11 cellular contexts compared by ENCODE assay signal in the genomic region with DNA sequence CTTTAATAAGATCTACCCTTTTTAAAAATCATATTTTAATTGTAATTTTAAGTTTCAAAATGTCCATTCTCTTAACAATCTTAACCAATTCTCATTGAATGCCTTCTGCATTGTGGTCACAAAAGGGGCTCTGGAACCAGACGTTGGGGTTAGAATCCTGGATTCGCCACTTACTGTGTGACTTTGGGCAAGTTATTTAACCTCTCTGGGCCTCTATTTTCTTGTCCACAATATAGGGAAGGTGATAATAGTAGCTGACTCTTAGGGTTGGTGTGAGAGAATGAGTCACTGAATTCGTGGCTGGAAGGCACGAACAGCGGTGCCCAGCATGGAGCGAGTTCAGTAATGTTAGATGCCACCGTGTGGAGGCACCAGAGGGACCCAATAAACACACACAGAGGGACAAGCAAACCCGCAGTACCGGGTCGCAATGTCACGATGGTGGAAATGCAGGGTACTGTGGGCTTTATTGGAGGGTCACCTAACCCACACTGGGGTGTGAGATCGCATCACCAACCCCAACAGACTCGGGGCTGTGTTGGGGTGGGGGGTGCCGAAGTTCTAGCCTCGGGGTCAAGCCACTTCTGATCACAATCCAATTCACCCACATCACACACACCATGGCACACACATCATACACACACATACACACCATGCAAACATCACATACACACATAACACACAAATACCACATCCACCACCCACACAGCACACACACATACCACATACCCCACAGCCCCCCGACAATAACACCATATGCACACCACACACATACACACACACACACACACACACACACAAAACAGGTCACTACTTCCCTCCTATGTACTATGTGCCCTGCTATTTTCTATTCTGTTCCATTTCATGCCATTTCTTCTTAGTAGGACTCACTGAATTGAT. TPM values are rescaled to one million over a fixed set of nuclear protein-coding genes. Genes with fewer than 3 reads are reported as not detected.
DNase-seq lines count a peak whose midpoint lies in the region; ATAC-seq, FAIRE-seq and TF ChIP-seq lines count a peak whose summit lies in the region.
"Had no signal": no experiment of that assay in that cellular context is flagged by ENCODE, and none has a peak within 500 bp of the region (broad histone marks: within the 10 kb centered on the region; RNA-seq: fewer than 3 reads in every experiment).

No MANE protein-coding gene starts in this region.

- DNase-seq in Caki2 (ENCODE audit: low read depth): peak; percentile 22
- no peak for DNase-seq in H1 (ENCODE audit: low read depth in 1 of 2, low spot score in 2 of 2)
- no peak for DNase-seq in left cardiac atrium
- no peak for DNase-seq in WTC11 (ENCODE audit: low spot score)
- no peak for DNase-seq in SKM-1 (lab: John Stamatoyannopoulos, UW; ENCODE audit: unreplicated experiment)
- DNase-seq in C1 segment of cervical spinal cord (lab: John Stamatoyannopoulos, UW): no peak
- DNase-seq: activated T-cell treated with anti-CD3 and anti-CD28 coated beads, Interleukin-2, amount 50 U/mL, for 48 hours; COR-L47; stimulated activated naive CD4-positive, alpha-beta T cell treated with Interleukin-2 at 50 U/mL for 16 hours had no signal

- H2BK120ac ChIP-seq in H1 (replicated peaks; ENCODE audit: low read depth, low read length): no peak overlapping the region

- H4K5ac ChIP-seq in H1 (ENCODE audit: insufficient read length, low read depth, low read length): no peak overlapping the region

- H3K27ac Mint-ChIP-seq in WTC11: no peak overlapping the region

- H3K27me3 ChIP-seq in OCI-LY1 (ENCODE audit: insufficient read depth, low read length): no peaks in the 10 kb centered on the region
- no peaks in the 10 kb centered on the region; a peak in 1 of 7 replicates for H3K27me3 ChIP-seq in H1 (replicated peaks in 1 of 4; ENCODE audit: control insufficient read depth in 3 of 4, extremely low read depth in 1 of 4, insufficient read depth in 3 of 4, low read length in 3 of 4)
- H3K27me3 ChIP-seq in neutrophil: no peaks in the 10 kb centered on the region

- ATAC-seq in left cardiac atrium: no peak
- no peak for ATAC-seq in WTC11

- peak overlapping the region; percentile 46; the same call in 1 of the 2 replicates for H4K8ac ChIP-seq in H1 (ENCODE audit: extremely low read depth, insufficient read depth, low read length)

- no peaks in the 10 kb centered on the region for H3K9me2 ChIP-seq in OCI-LY1 (ENCODE audit: low read depth, low read length)

- H3K27ac ChIP-seq in OCI-LY1 (ENCODE audit: low read depth, low read length, poor library complexity, severe bottlenecking): peak overlapping the region; percentile 93
- H3K27ac ChIP-seq in H1 (ENCODE audit: low read depth, low read length): no peak overlapping the region
- H3K27ac ChIP-seq in neutrophil: peak overlapping the region; percentile 94

- peak overlapping the region; percentile 21; the same call in 1 of the 2 replicates for H3K9ac ChIP-seq in OCI-LY1 (ENCODE audit: low read length)
- no peak overlapping the region; a peak in 2 of 7 replicates for H3K9ac ChIP-seq in H1 (replicated peaks in 1 of 4; ENCODE audit: extremely low read depth in 1 of 4, low read depth in 3 of 4, low read length in 3 of 4)

- no peak overlapping the region for H2BK5ac ChIP-seq in H1 (ENCODE audit: low read depth, low read length)

- no peak overlapping the region for H3K4me3 ChIP-seq in OCI-LY1 (ENCODE audit: low read depth, low read length, poor library complexity, severe bottlenecking)
- no peak overlapping the region for H3K4me3 ChIP-seq in H1 (ENCODE audit: extremely low read depth in 1 of 4, insufficient read depth in 2 of 4, low read depth in 3 of 4, low read length in 4 of 4)
- no peak overlapping the region for H3K4me3 ChIP-seq in neutrophil (ENCODE audit: low read depth in 1 of 2, low read length in 1 of 2)

- peak overlapping the region; percentile 4; the same call in 1 of the 2 replicates for H3K4me2 ChIP-seq in OCI-LY1 (ENCODE audit: low read length)
- no peak overlapping the region for H3K4me2 ChIP-seq in H1 (ENCODE audit: insufficient read depth in 1 of 2, low read depth in 2 of 2, low read length in 2 of 2)

- H3K4me1 ChIP-seq in OCI-LY1 (ENCODE audit: insufficient read depth, low read length, severe bottlenecking) (peaks cover 56% of the 10 kb centered on the region), H1 (replicated peaks in 1 of 4; ENCODE audit: control insufficient read depth in 3 of 4, insufficient read depth in 4 of 4, low read length in 3 of 4) (peaks cover 0 to 3% (median under 1%) of the 10 kb centered on the region in 4 experiments; a peak in 3 of 7 replicates), neutrophil (ENCODE audit: control insufficient read depth in 1 of 2, insufficient read depth in 1 of 2, low read depth in 1 of 2, low read length in 1 of 2) (peaks cover 69 to 73% of the 10 kb centered on the region in 2 experiments)

- H2AK5ac ChIP-seq in H1 (ENCODE audit: low read depth, low read length): no peak overlapping the region

- no peak overlapping the region for H3K18ac ChIP-seq in H1 (ENCODE audit: extremely low read depth, low read length)

- no peak overlapping the region for H4K91ac ChIP-seq in H1 (replicated peaks; ENCODE audit: insufficient read length, low read length)

- H3K9me3 ChIP-seq in OCI-LY1 (ENCODE audit: low read length) (no peaks in the 10 kb centered on the region), H1 (ENCODE audit: insufficient read depth in 2 of 2, low read depth in 1 of 2, low read length in 1 of 2) (no peaks in the 10 kb centered on the region; a peak in 1 of 4 replicates), neutrophil (no peaks in the 10 kb centered on the region)

- in situ Hi-C loops in Caki2 (cut with HindIII; ENCODE audit: low pct_unique_long_range_greater_than_20kb, low sequenced_read_pairs): no loop called here

- H2BK20ac ChIP-seq in H1 (ENCODE audit: low read length): no peak overlapping the region

- no peak overlapping the region for H3K56ac ChIP-seq in H1 (replicated peaks; ENCODE audit: insufficient read length, low read depth, low read length)

- no peaks in the 10 kb centered on the region for H4K20me1 ChIP-seq in OCI-LY1 (ENCODE audit: insufficient read depth, low read length)
- H4K20me1 ChIP-seq in H1 (replicated peaks in 1 of 2; ENCODE audit: control insufficient read depth in 1 of 2, insufficient read depth in 2 of 2, low read length in 2 of 2): peaks cover 0 to 2% of the 10 kb centered on the region in 2 experiments

- H3K36me3 Mint-ChIP-seq in WTC11: no peaks in the 10 kb centered on the region

- H3K79me2 ChIP-seq in OCI-LY1 (ENCODE audit: insufficient read depth, low read length): no peaks in the 10 kb centered on the region
- H3K79me2 ChIP-seq in H1 (ENCODE audit: control insufficient read depth in 1 of 2, insufficient read depth in 2 of 2, low read length in 2 of 2): no peaks in the 10 kb centered on the region

- no peaks in the 10 kb centered on the region for H3K36me3 ChIP-seq in OCI-LY1 (ENCODE audit: insufficient read depth, low read length)
- no peaks in the 10 kb centered on the region for H3K36me3 ChIP-seq in H1 (ENCODE audit: control insufficient read depth in 2 of 4, insufficient read depth in 4 of 4, low read length in 3 of 4)
- H3K36me3 ChIP-seq in neutrophil: no peaks in the 10 kb centered on the region

- no peak overlapping the region for H2AFZ ChIP-seq in OCI-LY1 (ENCODE audit: low read length)
- H2AFZ ChIP-seq in H1 (ENCODE audit: low read length): no peak overlapping the region

- H3K27me3 Mint-ChIP-seq in WTC11 (ENCODE audit: low read depth): no peaks in the 10 kb centered on the region; the same call in 1 of the 2 replicates

- H3F3A ChIP-seq in OCI-LY1 (ENCODE audit: insufficient read depth, low read length): no peaks in the 10 kb centered on the region

- TF ChIP-seq CTCF in OCI-LY1 (IDR thresholded peaks at IDR 0.05; ENCODE audit: low read length): peak; percentile 39; the same call in 1 of the 2 replicates
- peak in 2 of 3 experiments; percentile 7 to 17; a peak in 2 of 4 replicates for TF ChIP-seq CTCF in H1 (IDR thresholded peaks at IDR 0.05; ENCODE audit: control extremely low read depth in 1 of 3, insufficient read depth in 1 of 3, low read depth in 1 of 3, low read length in 3 of 3)
- no peak for TF ChIP-seq CTCF in neutrophil (IDR thresholded peaks at IDR 0.05)
- TF ChIP-seq CTCF in WTC11 (IDR thresholded peaks at IDR 0.05): no peak

- 95% methylated on average over 16 of the region's 16 CpGs; no CpG with 5 or more reads in 1 of the 2 experiments for WGBS in H1 (ENCODE audit: extremely low coverage in 1 of 2, insufficient coverage in 1 of 2, insufficient read length in 1 of 2, insufficient replicate concordance in 2 of 2, low coverage in 1 of 2, low lambda C conversion rate in 2 of 2, missing lambda C conversion rate in 1 of 2), 2 experiments

- no peak for FAIRE-seq in H1 (lab: Jason Lieb, UNC)

- POLR2A ChIA-PET in H1 (lab: Charles Lee; ENCODE audit: partially characterized antibody): no interaction called here
- POLR2A ChIA-PET in WTC11 (lab: Charles Lee): no interaction called here

- H3K4me1 Mint-ChIP-seq in WTC11: peaks cover 1% of the 10 kb centered on the region

- intact Hi-C loops in left cardiac atrium (cut with DNase I): loop anchor here in 1 of 2 donors (5.0 to 10.0 kb wide), 2 partner anchors 170 to 242 kb away; no protein-coding TSS in a partner anchor

- H2BK12ac ChIP-seq in H1 (ENCODE audit: low read depth, low read length): no peak overlapping the region

- no peak overlapping the region for H3K14ac ChIP-seq in H1 (ENCODE audit: insufficient read length)

- H3K4ac ChIP-seq in H1 (replicated peaks; ENCODE audit: insufficient read length, low read depth, low read length): no peak overlapping the region

- peaks cover 2% of the 10 kb centered on the region; the same call in 1 of the 2 replicates for H3K23me2 ChIP-seq in H1 (ENCODE audit: low read depth, low read length)

- TF ChIP-seq EP300 in H1 (IDR thresholded peaks at IDR 0.05; ENCODE audit: borderline replicate concordance in 1 of 2, low read depth in 2 of 2, low read length in 2 of 2): no peak

- peak; percentile 18 to 31; a peak in 2 of 4 replicates for TF ChIP-seq RAD21 in H1 (IDR thresholded peaks at IDR 0.05 in 1 of 2, conservative IDR thresholded peaks at IDR 0.05 in 1 of 2; ENCODE audit: low read depth in 2 of 2, low read length in 2 of 2)

- no peak overlapping the region for H3K4me3 Mint-ChIP-seq in WTC11

- CTCF ChIA-PET in H1 (lab: Charles Lee; ENCODE audit: partially characterized antibody) (interaction anchor here (0.5 to 2.5 kb wide), 4 partner anchors 33 to 307 kb away, joined by 3 to 7 read pairs (median 4); no protein-coding TSS in a partner anchor), WTC11 (lab: Charles Lee) (interaction anchor here (0.5 kb wide), 1 partner anchor 353 kb away, joined by 3 read pairs; no protein-coding TSS in a partner anchor)

- no peak overlapping the region for H2BK15ac ChIP-seq in H1 (ENCODE audit: low read length)

- TF ChIP-seq POLR2A in H1 (IDR thresholded peaks at IDR 0.05; ENCODE audit: control extremely low read depth in 1 of 2, low read depth in 2 of 2, low read length in 2 of 2): no peak

- H3K79me1 ChIP-seq in H1 (ENCODE audit: low read depth, low read length): no peaks in the 10 kb centered on the region

- H3K9me3 Mint-ChIP-seq in WTC11: peaks cover under 1% of the 10 kb centered on the region; the same call in 1 of the 2 replicates

- H3K23ac ChIP-seq in H1 (ENCODE audit: insufficient read length): no peak overlapping the region

RNA-seq across cellular contexts. Expression of a gene that starts 27.0 kb away (rescaled TPM):
- 14.5 and 38.6 TPM in 2 replicates for total RNA-seq in Caki2 (2014; rRNA removed; shearing (Covaris generic); ENCODE audit: low replicate concordance)
- 13.9 and 16.1 TPM in 2 replicates for total RNA-seq in H1 (2021; fragmentation: NEBNext Ultra II Directional; extraction: Animal tissue kit (Norgen Biotek cat#: 25700))
- polyA plus RNA-seq in H1 (2011; rRNA removed): 8.6 and 12.2 TPM in 2 replicates
- 14.1 TPM for polyA plus RNA-seq in H1 (2011; cell fraction: cytosol; rRNA removed)
- polyA plus RNA-seq in H1 (2011; cell fraction: nucleus; rRNA removed): 6.2 TPM
- 10.8 to 14.6 TPM (median 13.2 TPM) in 4 replicates for polyA plus RNA-seq in H1 (2012, experiment 1 of 2)
- polyA plus RNA-seq in H1 (2012, experiment 2 of 2): 8.6 TPM
- polyA plus RNA-seq in H1 (2013, experiment 1 of 2): 15.5 TPM
- 16.9 TPM for polyA plus RNA-seq in H1 (2013, experiment 2 of 2)
- 17.5 and 23.9 TPM in 2 replicates for polyA minus RNA-seq in H1 (2011; rRNA and poly(A)+ RNA removed)
- 7.1 TPM for polyA minus RNA-seq in H1 (2011; cell fraction: cytosol; rRNA and poly(A)+ RNA removed)
- 13.3 TPM for polyA minus RNA-seq in H1 (2011; cell fraction: nucleus; rRNA and poly(A)+ RNA removed)
- 10 to 100 TPM; 14.6 to 26.8 TPM for total RNA-seq in left cardiac atrium
- total RNA-seq in WTC11 (2021): 13.3 to 19.1 TPM (median 16.4 TPM) in 3 replicates

Comparison
In these comparisons a context has a peak if more than half of its experiments do, and no peak if none do; other contexts are left out.
1. CTCF ChIP-seq: peak in OCI-LY1 (single experiment) and H1 (2 of 3); none in neutrophil (single experiment) and WTC11 (single experiment).